ENCODE assay signal across 10 cellular contexts in the genomic region with DNA sequence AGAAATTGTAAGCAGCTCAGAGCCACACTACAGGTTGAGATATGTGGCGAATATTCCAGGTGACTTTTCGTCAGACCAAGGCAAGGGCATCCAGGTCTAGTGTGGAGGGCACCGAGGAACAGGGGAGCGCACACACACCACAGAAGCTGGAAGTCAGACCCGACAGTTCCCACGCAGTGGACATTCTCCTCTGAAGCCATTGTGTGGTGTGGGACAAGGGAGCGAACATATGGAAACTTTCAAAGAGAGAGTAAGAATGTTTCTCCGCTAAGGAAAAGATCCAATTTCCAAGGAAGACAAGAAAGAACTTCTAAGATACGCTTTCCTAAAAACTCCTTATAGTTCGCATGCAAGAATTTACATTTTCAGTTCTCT.
DNase-seq lines count a peak whose midpoint lies in the region; TF ChIP-seq lines count a peak whose summit lies in the region.
"Had no signal": no experiment of that assay in that cellular context is flagged by ENCODE, and none has a peak within 500 bp of the region (broad histone marks: within the 10 kb centered on the region; RNA-seq: fewer than 3 reads in every experiment).

No MANE protein-coding gene starts in this region.

- no peaks in the 10 kb centered on the region for H3K9me3 ChIP-seq in BE2C

- peak overlapping the region; percentile 89 for H3K27ac ChIP-seq in brain microvascular endothelial cell

- H3K4me3 ChIP-seq in BE2C (ENCODE audit: low read depth, low read length) (peak overlapping the region; percentile 84), brain microvascular endothelial cell (ENCODE audit: low read depth, low read length) (peak overlapping the region; percentile 82), skeletal muscle cell (ENCODE audit: low read depth, low read length) (peak overlapping the region; percentile 79)

- H3K27me3 ChIP-seq in BE2C (no peaks in the 10 kb centered on the region), brain microvascular endothelial cell (replicated peaks) (no peaks in the 10 kb centered on the region)

- no peaks in the 10 kb centered on the region for H3K36me3 ChIP-seq in BE2C
- H3K36me3 ChIP-seq in brain microvascular endothelial cell (replicated peaks) = peaks cover 28% of the 10 kb centered on the region

- peaks cover 8% of the 10 kb centered on the region for H3K4me1 ChIP-seq in BE2C

- DNase-seq in BE2C (no peak), brain microvascular endothelial cell (no peak), left kidney (ENCODE audit: low read depth, low spot score) (peak; percentile 81), skeletal muscle cell (ENCODE audit: low read depth) (no peak), SHP77 (lab: John Stamatoyannopoulos, UW) (no peak), A172 (ENCODE audit: low spot score) (no peak), iPS-NIHi7 (ENCODE audit: extremely low spot score) (no peak), amygdala (lab: John Stamatoyannopoulos, UW) (no peak)
- DNase-seq: H7; naive thymus-derived CD8-positive, alpha-beta T cell had no signal

- in situ Hi-C loops in brain microvascular endothelial cell (cut with HindIII; ENCODE audit: low pct_ligation_motif_present, low sequenced_read_pairs) = no loop called here

- no peak for TF ChIP-seq CTCF in BE2C (IDR thresholded peaks at IDR 0.05; ENCODE audit: low read depth, low read length)
- TF ChIP-seq CTCF in brain microvascular endothelial cell (IDR thresholded peaks at IDR 0.05; ENCODE audit: low read depth, low read length, missing control alignments) = no peak
